Comparison of ENCODE assay signal across 8 cellular contexts in genomic region chr1:58883037-58883887, GRCh38.
DNase-seq lines count a peak whose midpoint lies in the region; ATAC-seq and TF ChIP-seq lines count a peak whose summit lies in the region.

No MANE protein-coding gene starts in this region.

- H3K9me3 Mint-ChIP-seq in activated CD4-positive, alpha-beta memory T cell treated with anti-CD3 and anti-CD28 coated beads for 36 hours, result no peaks in the 10 kb centered on the region

- H3K27ac Mint-ChIP-seq in activated CD4-positive, alpha-beta memory T cell treated with anti-CD3 and anti-CD28 coated beads for 36 hours, result no peak overlapping the region

- H3K4me1 ChIP-seq in ACC112 (ENCODE audit: control insufficient read depth, insufficient read depth, low read length, unreplicated experiment), result peaks cover 72% of the 10 kb centered on the region
- peaks cover 48 to 56% of the 10 kb centered on the region in 2 experiments for H3K4me1 ChIP-seq in HCT116 (ENCODE audit: control insufficient read depth in 1 of 2, insufficient read depth in 2 of 2, low read length in 2 of 2)
- peaks cover 13 to 19% of the 10 kb centered on the region in 2 donors for H3K4me1 ChIP-seq in muscle layer of duodenum (ENCODE audit: control insufficient read depth in 1 of 2, insufficient read depth in 2 of 2, low read length in 2 of 2)

- H4K20me1 ChIP-seq in HCT116 (ENCODE audit: insufficient read depth), result no peaks in the 10 kb centered on the region

- no peaks in the 10 kb centered on the region for H3K79me2 ChIP-seq in ACC112 (ENCODE audit: control insufficient read depth, insufficient read depth, low read length, unreplicated experiment)
- no peaks in the 10 kb centered on the region for H3K79me2 ChIP-seq in HCT116 (ENCODE audit: insufficient read depth, low read length)

- TF ChIP-seq RAD21 in HCT116 (IDR thresholded peaks at IDR 0.05; ENCODE audit: low read depth), result peak; percentile 34; the same call in 1 of the 2 replicates

- ATAC-seq in HCT116, result peak; percentile 63
- ATAC-seq in HG02623 (IDR thresholded peaks at IDR 0.05; ENCODE audit: unreplicated experiment), result no peak
- ATAC-seq in HG03175 (IDR thresholded peaks at IDR 0.05; ENCODE audit: unreplicated experiment), result no peak

- intact Hi-C loops in HCT116 (cut with micrococcal nuclease), result loop anchor here (2.0 to 10.0 kb wide), 3 partner anchors 66 to 412 kb away; partner anchors contain the start of genes FGGY and JUN
- intact Hi-C loops in activated CD4-positive, alpha-beta memory T cell treated with anti-CD3 and anti-CD28 coated beads for 36 hours (cut with micrococcal nuclease), result no loop called here

- peaks cover 2% of the 10 kb centered on the region for H3K27me3 Mint-ChIP-seq in activated CD4-positive, alpha-beta memory T cell treated with anti-CD3 and anti-CD28 coated beads for 36 hours

- H3K9me3 ChIP-seq in HCT116 (ENCODE audit: control insufficient read depth in 1 of 2, insufficient read depth in 1 of 2, low read depth in 1 of 2, low read length in 2 of 2), result no peaks in the 10 kb centered on the region
- H3K9me3 ChIP-seq in muscle layer of duodenum (ENCODE audit: control insufficient read depth in 1 of 2, low read length in 2 of 2), result no peaks in the 10 kb centered on the region

- H3K27ac ChIP-seq in ACC112 (ENCODE audit: low read depth, low read length) (peak overlapping the region; percentile 88), HCT116 (ENCODE audit: low read depth, low read length) (peak overlapping the region; percentile 53), muscle layer of duodenum (ENCODE audit: low read length) (peak overlapping the region; percentile 82)

- no TSS peak for BruUV-seq in HCT116 (replicated peaks; lab: Mats Ljungman, UMichigan)

- CTCF ChIA-PET in HCT116 (lab: Charles Lee), result interaction anchor here (1.7 kb wide), 1 partner anchor 816 kb away, joined by 4 read pairs; no protein-coding TSS in a partner anchor
- CTCF ChIA-PET in activated CD4-positive, alpha-beta memory T cell treated with anti-CD3 and anti-CD28 coated beads for 36 hours (lab: Charles Lee), result no interaction called here

- RAD21 ChIA-PET in HCT116 (lab: Charles Lee; ENCODE audit: low non-redundant PET in 1 of 2, low total read pairs in 2 of 2, uncharacterized antibody in 2 of 2, unreplicated experiment in 2 of 2), result no interaction called here

- no peak for TF ChIP-seq POLR2A in HCT116 (IDR thresholded peaks at IDR 0.05; ENCODE audit: borderline replicate concordance, extremely low read depth, insufficient read depth, insufficient read length)

- H3K9ac ChIP-seq in HCT116 (ENCODE audit: low read length), result peak overlapping the region; percentile 46

- peak overlapping the region; percentile 68 for H3K4me2 ChIP-seq in HCT116 (ENCODE audit: low read length)

- TF ChIP-seq CTCF in HCT116 (IDR thresholded peaks at IDR 0.05 in 2 of 3, conservative IDR thresholded peaks at IDR 0.05 in 1 of 3; ENCODE audit: borderline replicate concordance in 1 of 3, insufficient read depth in 1 of 3, low read depth in 2 of 3, low read length in 2 of 3) (no peak), epithelial cell of esophagus (IDR thresholded peaks at IDR 0.05; ENCODE audit: insufficient read depth, low read depth, low read length, missing control alignments) (no peak)

- peaks cover 19% of the 10 kb centered on the region for H3K4me1 Mint-ChIP-seq in activated CD4-positive, alpha-beta memory T cell treated with anti-CD3 and anti-CD28 coated beads for 36 hours (ENCODE audit: low read depth)

- no peaks in the 10 kb centered on the region for H3K36me3 Mint-ChIP-seq in activated CD4-positive, alpha-beta memory T cell treated with anti-CD3 and anti-CD28 coated beads for 36 hours

- H3K4me3 Mint-ChIP-seq in activated CD4-positive, alpha-beta memory T cell treated with anti-CD3 and anti-CD28 coated beads for 36 hours, result no peak overlapping the region

- H3K36me3 ChIP-seq in ACC112 (ENCODE audit: insufficient read depth, low read length), result no peaks in the 10 kb centered on the region
- H3K36me3 ChIP-seq in HCT116 (ENCODE audit: control insufficient read depth in 1 of 2, insufficient read depth in 2 of 2, low read length in 2 of 2), result no peaks in the 10 kb centered on the region
- no peaks in the 10 kb centered on the region for H3K36me3 ChIP-seq in muscle layer of duodenum (ENCODE audit: control insufficient read depth in 1 of 2, insufficient read depth in 2 of 2, low read length in 2 of 2)

- H3K9me2 ChIP-seq in HCT116 (ENCODE audit: insufficient read depth), result no peaks in the 10 kb centered on the region

- peak; percentile 85 for DNase-seq in HCT116 (ENCODE audit: low read depth, low spot score)
- peak; percentile 39 for DNase-seq in RPMI8226
- peak; percentile 97 for DNase-seq in epithelial cell of esophagus (ENCODE audit: low read depth)
- DNase-seq in activated CD4-positive, alpha-beta memory T cell treated with anti-CD3 and anti-CD28 coated beads for 36 hours, result no peak

- H3K4me3 ChIP-seq in ACC112 (ENCODE audit: low read depth, low read length) (no peak overlapping the region), HCT116 (replicated peaks in 1 of 2; ENCODE audit: low read depth in 1 of 2, low read length in 2 of 2) (peak overlapping the region in 1 of 2 experiments; percentile 14; a peak in 2 of 4 replicates), epithelial cell of esophagus (ENCODE audit: low read length) (no peak overlapping the region), muscle layer of duodenum (ENCODE audit: low read depth in 1 of 2, low read length in 2 of 2) (no peak overlapping the region)

- H2AFZ ChIP-seq in ACC112 (ENCODE audit: low read length, unreplicated experiment), result no peak overlapping the region
- peak overlapping the region; percentile 57 for H2AFZ ChIP-seq in HCT116 (ENCODE audit: low read depth, low read length, poor library complexity, severe bottlenecking)

- H3K27me3 ChIP-seq in ACC112 (ENCODE audit: insufficient read depth, low read length) (no peaks in the 10 kb centered on the region), HCT116 (ENCODE audit: insufficient read depth, low read length) (no peaks in the 10 kb centered on the region), muscle layer of duodenum (ENCODE audit: low read depth, low read length) (no peaks in the 10 kb centered on the region)

- POLR2A ChIA-PET in HCT116 (lab: Charles Lee), result interaction anchor here (1.6 to 1.7 kb wide), 2 partner anchors 20 to 99 kb away, joined by 4 to 5 read pairs; partner anchors contain the start of gene JUN
- POLR2A ChIA-PET in activated CD4-positive, alpha-beta memory T cell treated with anti-CD3 and anti-CD28 coated beads for 36 hours (lab: Charles Lee), result interaction anchor here (0.7 to 0.9 kb wide), 2 partner anchors 20 to 25 kb away, joined by 3 read pairs; no protein-coding TSS in a partner anchor

TF ChIP-seq in HCT116, 20 proteins besides CTCF, POLR2A, EP300 and RAD21 (continues in another document):
- TF ChIP-seq ZBTB33 (IDR thresholded peaks at IDR 0.05; ENCODE audit: extremely low read depth, insufficient replicate concordance, low read length) (no peak), JUND (IDR thresholded peaks at IDR 0.05) (peak; percentile 87), ZNF274 (IDR thresholded peaks at IDR 0.05; ENCODE audit: low read depth, low read length) (no peak), EGR1 (IDR thresholded peaks at IDR 0.05; ENCODE audit: low read depth) (no peak), YY1 (IDR thresholded peaks at IDR 0.05; ENCODE audit: extremely low read depth, insufficient replicate concordance, low read depth, low read length) (peak; percentile 49), EZH2 (IDR thresholded peaks at IDR 0.05) (no peak), POLR2AphosphoS5 (IDR thresholded peaks at IDR 0.05; ENCODE audit: low read depth, low read length) (peak; percentile 74), CEBPB (IDR thresholded peaks at IDR 0.05; ENCODE audit: low read depth) (peak; percentile 95), MAX (IDR thresholded peaks at IDR 0.05) (peak; percentile 89), ZFX (IDR thresholded peaks at IDR 0.05) (peak; percentile 45; the same call in 1 of the 2 replicates), SRF (IDR thresholded peaks at IDR 0.05; ENCODE audit: low read depth) (peak; percentile 71), FOSL1 (IDR thresholded peaks at IDR 0.05; ENCODE audit: low read depth) (peak; percentile 89), SIN3A (IDR thresholded peaks at IDR 0.05; ENCODE audit: low read depth) (peak; percentile 65)
